10 cellular contexts compared by ENCODE assay signal in genomic region chr13:51781246-51782022, GRCh38. TPM values are rescaled to one million over a fixed set of nuclear protein-coding genes. Genes with fewer than 3 reads are reported as not detected.
A peak's percentile ranks its signal among the peaks of the same experiment; 100 is the strongest.
DNase-seq lines count a peak whose midpoint lies in the region; ATAC-seq and TF ChIP-seq lines count a peak whose summit lies in the region.
"Had no signal": no experiment of that assay in that cellular context is flagged by ENCODE, and none has a peak within 500 bp of the region (broad histone marks: within the 10 kb centered on the region; RNA-seq: fewer than 3 reads in every experiment).

No MANE protein-coding gene starts in this region.

- intact Hi-C loops in activated B cell treated with CpG ODN at 0.5 μM for 24 hours (cut with micrococcal nuclease) (loop anchor here (2.0 kb wide), 1 partner anchor 17 kb away; no protein-coding TSS in a partner anchor), lower lobe of right lung (cut with DNase I) (no loop called here)

- no peak overlapping the region for H3K4me3 ChIP-seq in lower lobe of right lung
- H3K4me3 ChIP-seq: BLaER1 had no signal

- CTCF ChIA-PET in activated B cell treated with CpG ODN at 0.5 μM for 24 hours (lab: Charles Lee): interaction anchor here (0.8 to 1.1 kb wide), 2 partner anchors 172 to 347 kb away, joined by 3 read pairs; no protein-coding TSS in a partner anchor

- no peaks in the 10 kb centered on the region for H3K9me3 Mint-ChIP-seq in activated B cell treated with CpG ODN at 0.5 μM for 24 hours
- H3K9me3 Mint-ChIP-seq: natural killer cell treated with Interleukin-12 subunit alpha and Interleukin-12 subunit beta and Interleukin-15 and Interleukin-18, amount 100 ng/mL, for 72 hours had no signal

- H3K27ac Mint-ChIP-seq in activated B cell treated with CpG ODN at 0.5 μM for 24 hours: no peak overlapping the region
- H3K27ac Mint-ChIP-seq: natural killer cell treated with Interleukin-12 subunit alpha and Interleukin-12 subunit beta and Interleukin-15 and Interleukin-18, amount 100 ng/mL, for 72 hours had no signal

- no peaks in the 10 kb centered on the region for H3K27me3 ChIP-seq in lower lobe of right lung (ENCODE audit: low read depth)
- H3K27me3 ChIP-seq: BLaER1 had no signal

- no peaks in the 10 kb centered on the region for H3K9me3 ChIP-seq in lower lobe of right lung
- H3K9me3 ChIP-seq: BLaER1 had no signal

- H3K4me1 ChIP-seq in lower lobe of right lung: peaks cover 8% of the 10 kb centered on the region

- no peak overlapping the region for H3K4me3 Mint-ChIP-seq in activated B cell treated with CpG ODN at 0.5 μM for 24 hours
- H3K4me3 Mint-ChIP-seq: natural killer cell treated with Interleukin-12 subunit alpha and Interleukin-12 subunit beta and Interleukin-15 and Interleukin-18, amount 100 ng/mL, for 72 hours had no signal

- ATAC-seq in HG02943 (IDR thresholded peaks at IDR 0.05; ENCODE audit: low read depth, unreplicated experiment) (peak; percentile 65), activated B cell treated with CpG ODN at 0.5 μM for 24 hours (ENCODE audit: low read depth) (peak; percentile 60), lower lobe of right lung (peak; percentile 78 to 83), GM18520 (IDR thresholded peaks at IDR 0.05; ENCODE audit: unreplicated experiment) (no peak)

- TF ChIP-seq CTCF in activated B cell treated with CpG ODN at 0.5 μM for 24 hours (IDR thresholded peaks at IDR 0.05): no peak
- TF ChIP-seq CTCF in lower lobe of right lung (IDR thresholded peaks at IDR 0.05): peak; percentile 24

- no peak overlapping the region for H3K27ac ChIP-seq in lower lobe of right lung
- H3K27ac ChIP-seq: BLaER1 had no signal

- H3K36me3 ChIP-seq in lower lobe of right lung: no peaks in the 10 kb centered on the region
- H3K36me3 ChIP-seq: BLaER1 had no signal

- peaks cover 11% of the 10 kb centered on the region for H3K36me3 Mint-ChIP-seq in activated B cell treated with CpG ODN at 0.5 μM for 24 hours (ENCODE audit: low read depth)
- H3K36me3 Mint-ChIP-seq: natural killer cell treated with Interleukin-12 subunit alpha and Interleukin-12 subunit beta and Interleukin-15 and Interleukin-18, amount 100 ng/mL, for 72 hours had no signal

- H3K4me1 Mint-ChIP-seq in activated B cell treated with CpG ODN at 0.5 μM for 24 hours: peaks cover 16% of the 10 kb centered on the region

- DNase-seq in NCI-H2171 treated with DMSO at 0.1 percent for 48 hours (lab: John Stamatoyannopoulos, UW): peak; percentile 18
- DNase-seq in NCI-H2171 (lab: John Stamatoyannopoulos, UW): no peak
- no peak for DNase-seq in activated B cell treated with CpG ODN at 0.5 μM for 24 hours
- no peak for DNase-seq in lower lobe of right lung
- DNase-seq in GM19238 (ENCODE audit: insufficient read length, low spot score): no peak
- no peak for DNase-seq in cerebellar nuclear complex (lab: John Stamatoyannopoulos, UW)

- POLR2A ChIA-PET in activated B cell treated with CpG ODN at 0.5 μM for 24 hours (lab: Charles Lee): interaction anchor here (1.4 kb wide), 1 partner anchor 330 kb away, joined by 4 read pairs; no protein-coding TSS in a partner anchor

- H3K27me3 Mint-ChIP-seq in activated B cell treated with CpG ODN at 0.5 μM for 24 hours: no peaks in the 10 kb centered on the region
- H3K27me3 Mint-ChIP-seq: natural killer cell treated with Interleukin-12 subunit alpha and Interleukin-12 subunit beta and Interleukin-15 and Interleukin-18, amount 100 ng/mL, for 72 hours had no signal

RNA-seq across cellular contexts. Expression of gene DHRS12, which starts 22.5 kb away (rescaled TPM):
- total RNA-seq in activated B cell treated with CpG ODN at 0.5 μM for 24 hours: 11.6 and 14.1 TPM in 2 replicates
- 13.4 TPM for total RNA-seq in lower lobe of right lung
